20 cellular contexts compared by ENCODE assay signal in genomic region chr3:113771993-113772392, GRCh38. TPM values are rescaled to one million over a fixed set of nuclear protein-coding genes. Genes with fewer than 3 reads are reported as not detected.
DNase-seq lines count a peak whose midpoint lies in the region; ATAC-seq and TF ChIP-seq lines count a peak whose summit lies in the region.
"Had no signal": no experiment of that assay in that cellular context is flagged by ENCODE, and none has a peak within 500 bp of the region (broad histone marks: within the 10 kb centered on the region; RNA-seq: fewer than 3 reads in every experiment).

No MANE protein-coding gene starts in this region.

- H3K27ac ChIP-seq in IMR-90 (ENCODE audit: insufficient read depth, low read length) = peak overlapping the region; percentile 33; the same call in 1 of the 2 replicates
- no peak overlapping the region for H3K27ac ChIP-seq in body of pancreas
- peak overlapping the region; percentile 51 for H3K27ac ChIP-seq in neutrophil
- H3K27ac ChIP-seq: PC-9 had no signal

- peak overlapping the region; percentile 80 for H2BK120ac ChIP-seq in IMR-90 (ENCODE audit: low read depth, low read length)

- H3K9me3 ChIP-seq in IMR-90 (ENCODE audit: control insufficient read depth, insufficient read depth, low read length) (no peaks in the 10 kb centered on the region), body of pancreas (no peaks in the 10 kb centered on the region), neutrophil (no peaks in the 10 kb centered on the region), T-helper 17 cell (ENCODE audit: control insufficient read depth, low read length, poor library complexity, severe bottlenecking) (no peaks in the 10 kb centered on the region)

- TF ChIP-seq CTCF in IMR-90 (conservative IDR thresholded peaks at IDR 0.05; ENCODE audit: low read depth, low read length) (no peak), body of pancreas (IDR thresholded peaks at IDR 0.05) (no peak), neutrophil (IDR thresholded peaks at IDR 0.05) (no peak), endothelial cell (IDR thresholded peaks at IDR 0.05; ENCODE audit: unreplicated experiment) (no peak)

- peak overlapping the region; percentile 92; the same call in 2 of the 3 replicates for H2BK15ac ChIP-seq in IMR-90 (ENCODE audit: low read depth, low read length)

- H4K91ac ChIP-seq in IMR-90 (ENCODE audit: insufficient read depth, low read depth, low read length) = peak overlapping the region; percentile 91

- in situ Hi-C loops in IMR-90 (cut with MboI; ENCODE audit: low sequenced_read_pairs) = no loop called here

- H3K4me3 Mint-ChIP-seq in memory B cell (no peak overlapping the region), T-helper 17 cell (no peak overlapping the region), endothelial cell (ENCODE audit: unreplicated experiment) (no peak overlapping the region)
- no peak overlapping the region for H3K4me3 Mint-ChIP-seq in activated T-helper 1 cell treated with anti-CD3 and anti-CD28 coated beads, Interleukin-12 subunit alpha, Interleukin-12 subunit beta, Interleukin-2, Interleukin-4 antibody, amounts not matched to agents 30 ng/mL and 10 ng/mL and 1 ng/mL, durations not matched to agents 14 hours and 24 hours and 36 hours
- H3K4me3 Mint-ChIP-seq: CD4-positive, alpha-beta T cell had no signal

- DNase-seq in IMR-90 (no peak), body of pancreas (peak in 3 of 4 donors; percentile 23 to 55 (median 30)), memory B cell (ENCODE audit: low spot score in 2 of 2) (no peak), T-helper 17 cell (no peak), endothelial cell (ENCODE audit: low spot score) (no peak)
- DNase-seq in activated T-helper 1 cell treated with anti-CD3 and anti-CD28 coated beads, Interleukin-12 subunit alpha, Interleukin-12 subunit beta, Interleukin-2, Interleukin-4 antibody, amounts not matched to agents 30 ng/mL and 10 ng/mL and 1 ng/mL, durations not matched to agents 14 hours and 24 hours and 36 hours (ENCODE audit: low spot score) = no peak
- DNase-seq: CD4-positive, alpha-beta T cell; COR-L47; DMS 273 treated with DMSO at 0.1 percent for 48 hours; GOT3; MM.1S; NCI-H1092; NCI-H1436; NCI-H187 treated with DMSO at 0.1 percent for 48 hours; NCI-H69; PC-9 had no signal

- no TSS peak for BruUV-seq in IMR-90 (replicated peaks; lab: Mats Ljungman, UMichigan)

- CTCF ChIA-PET in IMR-90 (lab: Yijun Ruan, JAX) = no interaction called here

- H3K4ac ChIP-seq in IMR-90 (ENCODE audit: low read depth, low read length) = peak overlapping the region; percentile 92

- H3K4me1 ChIP-seq in IMR-90 (ENCODE audit: control insufficient read depth, insufficient read depth, low read length) = peaks cover 15% of the 10 kb centered on the region
- peaks cover 20% of the 10 kb centered on the region for H3K4me1 ChIP-seq in body of pancreas
- H3K4me1 ChIP-seq in neutrophil (ENCODE audit: control insufficient read depth in 1 of 2, insufficient read depth in 1 of 2, low read depth in 1 of 2, low read length in 1 of 2) = peaks cover 0 to 3% of the 10 kb centered on the region in 2 experiments

- H4K5ac ChIP-seq in IMR-90 (ENCODE audit: low read depth, low read length) = peak overlapping the region; percentile 11

- H3K9me1 ChIP-seq in IMR-90 (ENCODE audit: insufficient read depth, low read length) = peaks cover 5% of the 10 kb centered on the region

- H2AK9ac ChIP-seq in IMR-90 (replicated peaks; ENCODE audit: low read depth, low read length, poor library complexity) = no peak overlapping the region

- peak overlapping the region; percentile 91 for H3K18ac ChIP-seq in IMR-90 (ENCODE audit: low read depth, low read length)

- H2AK5ac ChIP-seq in IMR-90 (ENCODE audit: low read depth, low read length) = peak overlapping the region; percentile 95

- H3K27ac Mint-ChIP-seq in memory B cell (peak overlapping the region; percentile 77), T-helper 17 cell (no peak overlapping the region), endothelial cell (ENCODE audit: unreplicated experiment) (no peak overlapping the region)
- H3K27ac Mint-ChIP-seq in activated T-helper 1 cell treated with anti-CD3 and anti-CD28 coated beads, Interleukin-12 subunit alpha, Interleukin-12 subunit beta, Interleukin-2, Interleukin-4 antibody, amounts not matched to agents 30 ng/mL and 10 ng/mL and 1 ng/mL, durations not matched to agents 14 hours and 24 hours and 36 hours = no peak overlapping the region
- H3K27ac Mint-ChIP-seq: CD4-positive, alpha-beta T cell had no signal

- peak overlapping the region; percentile 32 for H2BK5ac ChIP-seq in IMR-90 (ENCODE audit: low read depth, low read length, poor library complexity, severe bottlenecking)

- H3K36me3 Mint-ChIP-seq in memory B cell (peaks cover 7% of the 10 kb centered on the region), T-helper 17 cell (ENCODE audit: low read depth) (peaks cover 2% of the 10 kb centered on the region), endothelial cell (ENCODE audit: low read depth, unreplicated experiment) (no peaks in the 10 kb centered on the region)
- no peaks in the 10 kb centered on the region for H3K36me3 Mint-ChIP-seq in activated T-helper 1 cell treated with anti-CD3 and anti-CD28 coated beads, Interleukin-12 subunit alpha, Interleukin-12 subunit beta, Interleukin-2, Interleukin-4 antibody, amounts not matched to agents 30 ng/mL and 10 ng/mL and 1 ng/mL, durations not matched to agents 14 hours and 24 hours and 36 hours (ENCODE audit: low read depth)

- no peak overlapping the region for H3K56ac ChIP-seq in IMR-90 (ENCODE audit: extremely low read depth, insufficient read depth, low read length)

- H3K4me2 ChIP-seq in IMR-90 (ENCODE audit: low read depth, low read length) = no peak overlapping the region
- H3K4me2 ChIP-seq: PC-9 had no signal

- H3K4me3 ChIP-seq in IMR-90 (ENCODE audit: insufficient read depth, low read depth, low read length) (no peak overlapping the region), body of pancreas (no peak overlapping the region), neutrophil (ENCODE audit: low read depth in 1 of 2, low read length in 1 of 2) (no peak overlapping the region)
- H3K4me3 ChIP-seq: K562, PC-9 had no signal

- no peak overlapping the region for H3K9ac ChIP-seq in IMR-90 (ENCODE audit: low read depth, low read length)

- POLR2A ChIA-PET in IMR-90 (lab: Charles Lee; ENCODE audit: unreplicated experiment) = interaction anchor here (0.7 kb wide), 1 partner anchor 11 kb away, joined by 7 read pairs; no protein-coding TSS in a partner anchor

- dilution Hi-C loops in IMR-90 (cut with HindIII; ENCODE audit: low sequenced_read_pairs, unreplicated experiment) = no loop called here

- H3K27me3 Mint-ChIP-seq in memory B cell (no peaks in the 10 kb centered on the region), T-helper 17 cell (no peaks in the 10 kb centered on the region), endothelial cell (ENCODE audit: unreplicated experiment) (no peaks in the 10 kb centered on the region)
- no peaks in the 10 kb centered on the region for H3K27me3 Mint-ChIP-seq in activated T-helper 1 cell treated with anti-CD3 and anti-CD28 coated beads, Interleukin-12 subunit alpha, Interleukin-12 subunit beta, Interleukin-2, Interleukin-4 antibody, amounts not matched to agents 30 ng/mL and 10 ng/mL and 1 ng/mL, durations not matched to agents 14 hours and 24 hours and 36 hours (ENCODE audit: insufficient read depth)
- H3K27me3 Mint-ChIP-seq: CD4-positive, alpha-beta T cell had no signal

- H4K20me1 ChIP-seq in IMR-90 (ENCODE audit: insufficient read depth, low read length) = no peaks in the 10 kb centered on the region

- H3K14ac ChIP-seq in IMR-90 (replicated peaks; ENCODE audit: low read depth, low read length) = peak overlapping the region; percentile 81

- no peak overlapping the region for H2AFZ ChIP-seq in IMR-90 (replicated peaks; ENCODE audit: low read length, poor library complexity)
- H2AFZ ChIP-seq: PC-9 had no signal

- no peaks in the 10 kb centered on the region; the same call in 1 of the 2 replicates for H3K36me3 ChIP-seq in IMR-90 (ENCODE audit: control insufficient read depth, insufficient read depth, low read length)
- no peaks in the 10 kb centered on the region for H3K36me3 ChIP-seq in body of pancreas (replicated peaks in 1 of 2; ENCODE audit: insufficient read depth in 1 of 2, low read depth in 2 of 2)
- peaks cover 6% of the 10 kb centered on the region for H3K36me3 ChIP-seq in neutrophil

- H3K9me3 Mint-ChIP-seq in memory B cell (no peaks in the 10 kb centered on the region), endothelial cell (ENCODE audit: unreplicated experiment) (no peaks in the 10 kb centered on the region)
- no peaks in the 10 kb centered on the region for H3K9me3 Mint-ChIP-seq in activated T-helper 1 cell treated with anti-CD3 and anti-CD28 coated beads, Interleukin-12 subunit alpha, Interleukin-12 subunit beta, Interleukin-2, Interleukin-4 antibody, amounts not matched to agents 30 ng/mL and 10 ng/mL and 1 ng/mL, durations not matched to agents 14 hours and 24 hours and 36 hours
- H3K9me3 Mint-ChIP-seq: CD4-positive, alpha-beta T cell had no signal

- ATAC-seq in IMR-90 (ENCODE audit: low read depth) (no peak), body of pancreas (peak; percentile 56), memory B cell (ENCODE audit: low read depth) (no peak), GM21786 (IDR thresholded peaks at IDR 0.05; ENCODE audit: unreplicated experiment) (no peak), T-helper 17 cell (no peak)
- ATAC-seq: K562, SK-N-SH treated with all-trans-retinoic acid at 6 μM for 48 hours had no signal

- peaks cover 10% of the 10 kb centered on the region for H3K4me1 Mint-ChIP-seq in memory B cell
- peaks cover 17% of the 10 kb centered on the region for H3K4me1 Mint-ChIP-seq in T-helper 17 cell
- peaks cover 17% of the 10 kb centered on the region for H3K4me1 Mint-ChIP-seq in endothelial cell (ENCODE audit: unreplicated experiment)
- peaks cover 22% of the 10 kb centered on the region for H3K4me1 Mint-ChIP-seq in activated T-helper 1 cell treated with anti-CD3 and anti-CD28 coated beads, Interleukin-12 subunit alpha, Interleukin-12 subunit beta, Interleukin-2, Interleukin-4 antibody, amounts not matched to agents 30 ng/mL and 10 ng/mL and 1 ng/mL, durations not matched to agents 14 hours and 24 hours and 36 hours (ENCODE audit: low read depth)

- TF ChIP-seq POLR2A in IMR-90 (IDR thresholded peaks at IDR 0.05; ENCODE audit: low read depth, low read length) = no peak
- TF ChIP-seq POLR2A in body of pancreas (IDR thresholded peaks at IDR 0.05) = no peak

- TF ChIP-seq RAD21 in IMR-90 (IDR thresholded peaks at IDR 0.05; ENCODE audit: low read length) = no peak

- H3K27me3 ChIP-seq in IMR-90 (ENCODE audit: control insufficient read depth, insufficient read depth, low read length) (no peaks in the 10 kb centered on the region), body of pancreas (no peaks in the 10 kb centered on the region), neutrophil (no peaks in the 10 kb centered on the region)

- H2BK20ac ChIP-seq in IMR-90 (ENCODE audit: low read depth, low read length) = peak overlapping the region; percentile 84

- peaks cover 28 to 39% of the 10 kb centered on the region in 2 experiments for H3K79me1 ChIP-seq in IMR-90 (ENCODE audit: low read depth in 1 of 2, low read length in 2 of 2)

- intact Hi-C loops in IMR-90 (cut with micrococcal nuclease) (loop anchor here (2.0 kb wide), 1 partner anchor 25 kb away; the partner anchor contains the start of genes ATP6V1A and NAA50), body of pancreas (cut with DNase I) (no loop called here)
- intact Hi-C loops in activated T-helper 1 cell treated with anti-CD3 and anti-CD28 coated beads, Interleukin-12 subunit alpha, Interleukin-12 subunit beta, Interleukin-2, Interleukin-4 antibody, amounts not matched to agents 30 ng/mL and 10 ng/mL and 1 ng/mL, durations not matched to agents 14 hours and 24 hours and 36 hours (cut with micrococcal nuclease) = no loop called here

- H4K8ac ChIP-seq in IMR-90 (ENCODE audit: low read depth in 2 of 2, low read length in 2 of 2) = peak overlapping the region; percentile 16 to 53; a peak in 2 of 4 replicates

- peak overlapping the region; percentile 24 for H3K23ac ChIP-seq in IMR-90 (ENCODE audit: low read depth, low read length)

RNA-seq across cellular contexts. Expression of gene ATP6V1A, which starts 25.2 kb away (rescaled TPM):
- total RNA-seq in IMR-90 (2012; rRNA removed) (84.4 and 98.0 TPM in 2 replicates), body of pancreas (10 to 100 TPM; 25.4 to 31.3 TPM), T-helper 17 cell (10 to 100 TPM; 15.1 to 18.3 TPM), endothelial cell (ENCODE audit: unreplicated experiment) (71.3 TPM)
- 12.1 and 15.1 TPM in 2 replicates for polyA plus RNA-seq in IMR-90 (2012; rRNA removed)
- polyA plus RNA-seq in IMR-90 (2012; cell fraction: cytosol; rRNA removed) = 5.3 and 6.9 TPM in 2 replicates
- polyA plus RNA-seq in IMR-90 (2012; cell fraction: nucleus; rRNA removed; ENCODE audit: low replicate concordance) = 2.6 and 12.8 TPM in 2 replicates
- total RNA-seq in activated T-helper 1 cell treated with anti-CD3 and anti-CD28 coated beads, Interleukin-12 subunit alpha, Interleukin-12 subunit beta, Interleukin-2, Interleukin-4 antibody, amounts not matched to agents 30 ng/mL and 10 ng/mL and 1 ng/mL, durations not matched to agents 14 hours and 24 hours and 36 hours = 39.1 and 40.0 TPM in 2 replicates

RNA-seq across cellular contexts. Expression of gene NAA50, which starts 25.9 kb away (rescaled TPM):
- 115 and 125 TPM in 2 replicates for total RNA-seq in IMR-90 (2012; rRNA removed)
- polyA plus RNA-seq in IMR-90 (2012; rRNA removed) = 30.5 and 42.4 TPM in 2 replicates
- 36.4 and 55.0 TPM in 2 replicates for polyA plus RNA-seq in IMR-90 (2012; cell fraction: cytosol; rRNA removed)
- polyA plus RNA-seq in IMR-90 (2012; cell fraction: nucleus; rRNA removed; ENCODE audit: low replicate concordance) = 22.5 and 26.1 TPM in 2 replicates
- total RNA-seq in body of pancreas = 10 to 100 TPM; 32.2 to 93.6 TPM
- total RNA-seq in T-helper 17 cell = 10 to 100 TPM; 44.8 to 49.4 TPM
- total RNA-seq in endothelial cell (ENCODE audit: unreplicated experiment) = 76.7 TPM
- total RNA-seq in activated T-helper 1 cell treated with anti-CD3 and anti-CD28 coated beads, Interleukin-12 subunit alpha, Interleukin-12 subunit beta, Interleukin-2, Interleukin-4 antibody, amounts not matched to agents 30 ng/mL and 10 ng/mL and 1 ng/mL, durations not matched to agents 14 hours and 24 hours and 36 hours = 144 TPM in 2 replicates

Comparison
In these comparisons a context has a peak if more than half of its experiments do, and no peak if none do; other contexts are left out.
1. DNase-seq: peak in body of pancreas (3 of 4); none in IMR-90 (single experiment), memory B cell (0 of 2), T-helper 17 cell (0 of 3), endothelial cell (single experiment) and activated T-helper 1 cell treated with anti-CD3 and anti-CD28 coated beads, Interleukin-12 subunit alpha, Interleukin-12 subunit beta, Interleukin-2, Interleukin-4 antibody, amounts not matched to agents 30 ng/mL and 10 ng/mL and 1 ng/mL, durations not matched to agents 14 hours and 24 hours and 36 hours (single experiment).
2. H3K27ac ChIP-seq: peak in IMR-90 (single experiment) and neutrophil (single experiment); none in body of pancreas (0 of 4).